In genomic region chr2:126771094-126771493, GRCh38 we compare ENCODE assay signal across 32 cellular contexts.
"Had no signal": no experiment of that assay in that cellular context is flagged by ENCODE, and none has a peak within 500 bp of the region (broad histone marks: within the 10 kb centered on the region; RNA-seq: fewer than 3 reads in every experiment).

No MANE protein-coding gene starts in this region.

- H3K4me1 ChIP-seq: stomach, suprapubic skin, tibial artery had no signal

- H3K4me3 ChIP-seq: coronary artery, dorsolateral prefrontal cortex, sigmoid colon, stomach, suprapubic skin, tibial artery had no signal

- DNase-seq: activated CD4-positive, alpha-beta memory T cell treated with anti-CD3 and anti-CD28 coated beads, Interleukin-2, amount 10 ng/mL, durations not matched to agents 7 days and 5 days; activated CD4-positive, alpha-beta T cell treated with anti-CD3 and anti-CD28 coated beads for 1 hour; activated CD4-positive, alpha-beta T cell treated with anti-CD3 and anti-CD28 coated beads, Interleukin-2, amount 10 ng/mL, durations not matched to agents 7 days and 5 days; activated naive CD4-positive, alpha-beta T cell; activated naive CD8-positive, alpha-beta T cell treated with anti-CD3 and anti-CD28 coated beads, Interleukin-2, amount 10 ng/mL, durations not matched to agents 7 days and 5 days; activated T-cell treated with anti-CD3 and anti-CD28 coated beads, Interleukin-2, amount 50 U/mL, for 72 hours; amniotic stem cell; brain microvascular endothelial cell; effector memory CD4-positive, alpha-beta T cell; foreskin fibroblast; hippocampal formation; kidney; left colon; small intestine; stimulated activated CD4-positive, alpha-beta T cell treated with anti-CD3 and anti-CD28 coated beads, Interleukin-1b, Interleukin-23, amount 100 ng/mL, for 48 hours; stimulated activated CD4-positive, alpha-beta T cell treated with anti-CD3 and anti-CD28 coated beads, Interleukin-4, amount 100 ng/mL, for 4 hours; stimulated activated CD8-positive, alpha-beta memory T cell treated with anti-CD3 and anti-CD28 coated beads, Interleukin-4, amount 100 ng/mL, for 48 hours; stimulated activated naive B cell treated with anti-CD40 and anti-IgM and Interleukin-4, amounts not matched to agents 10 μg/mL and 1 μg/mL and 100 μg/mL, for 72 hours; stomach; SW 1271; T1000; WERI-Rb-1 had no signal

- H3K27me3 ChIP-seq: sigmoid colon had no signal

- H3K27ac Mint-ChIP-seq: activated CD4-positive, alpha-beta memory T cell treated with anti-CD3 and anti-CD28 coated beads, Interleukin-2, amount 10 ng/mL, durations not matched to agents 7 days and 5 days; activated CD4-positive, alpha-beta T cell treated with anti-CD3 and anti-CD28 coated beads, Interleukin-2, amount 10 ng/mL, durations not matched to agents 7 days and 5 days; activated naive CD8-positive, alpha-beta T cell treated with anti-CD3 and anti-CD28 coated beads, Interleukin-2, amount 10 ng/mL, durations not matched to agents 7 days and 5 days; activated T-cell treated with anti-CD3 and anti-CD28 coated beads, Interleukin-2, amount 50 U/mL, for 72 hours; memory B cell; natural killer cell treated with Interleukin-12 subunit alpha and Interleukin-12 subunit beta and Interleukin-15 and Interleukin-18, amount 100 ng/mL, for 72 hours; progenitor cell of endocrine pancreas; stimulated activated naive B cell treated with anti-CD40 and anti-IgM and Interleukin-4, amounts not matched to agents 10 μg/mL and 1 μg/mL and 100 μg/mL, for 72 hours; T-helper 1 cell treated with Interleukin-12 subunit alpha and Interleukin-12 subunit beta and Interleukin-4 antibody, amounts not matched to agents 30 μg/mL and 1 μg/mL, for 36 hours had no signal

- H3K36me3 Mint-ChIP-seq: activated naive CD8-positive, alpha-beta T cell treated with anti-CD3 and anti-CD28 coated beads, Interleukin-2, amount 10 ng/mL, durations not matched to agents 7 days and 5 days; memory B cell; natural killer cell treated with Interleukin-12 subunit alpha and Interleukin-12 subunit beta and Interleukin-15 and Interleukin-18, amount 100 ng/mL, for 72 hours; stimulated activated naive B cell treated with anti-CD40 and anti-IgM and Interleukin-4, amounts not matched to agents 10 μg/mL and 1 μg/mL and 100 μg/mL, for 72 hours had no signal

- H3K9me3 ChIP-seq: neutrophil, sigmoid colon, stomach, suprapubic skin, tibial artery had no signal

- H3K36me3 ChIP-seq: brain microvascular endothelial cell, neutrophil, sigmoid colon, stomach, suprapubic skin, tibial artery, WERI-Rb-1 had no signal

- H3K4me3 Mint-ChIP-seq: activated CD4-positive, alpha-beta memory T cell treated with anti-CD3 and anti-CD28 coated beads, Interleukin-2, amount 10 ng/mL, durations not matched to agents 7 days and 5 days; activated CD4-positive, alpha-beta T cell treated with anti-CD3 and anti-CD28 coated beads, Interleukin-2, amount 10 ng/mL, durations not matched to agents 7 days and 5 days; activated naive CD8-positive, alpha-beta T cell treated with anti-CD3 and anti-CD28 coated beads, Interleukin-2, amount 10 ng/mL, durations not matched to agents 7 days and 5 days; activated T-cell treated with anti-CD3 and anti-CD28 coated beads, Interleukin-2, amount 50 U/mL, for 72 hours; memory B cell; natural killer cell treated with Interleukin-12 subunit alpha and Interleukin-12 subunit beta and Interleukin-15 and Interleukin-18, amount 100 ng/mL, for 72 hours; stimulated activated naive B cell treated with anti-CD40 and anti-IgM and Interleukin-4, amounts not matched to agents 10 μg/mL and 1 μg/mL and 100 μg/mL, for 72 hours; T-helper 1 cell treated with Interleukin-12 subunit alpha and Interleukin-12 subunit beta and Interleukin-4 antibody, amounts not matched to agents 30 μg/mL and 1 μg/mL, for 36 hours had no signal

- H3K27ac ChIP-seq: brain microvascular endothelial cell, coronary artery, dorsolateral prefrontal cortex, neutrophil, sigmoid colon, stomach, suprapubic skin, tibial artery, WERI-Rb-1 had no signal

- ATAC-seq: activated T-cell treated with anti-CD3 and anti-CD28 coated beads, Interleukin-2, amount 50 U/mL, for 72 hours; left colon; natural killer cell treated with Interleukin-12 subunit alpha and Interleukin-12 subunit beta and Interleukin-15 and Interleukin-18, amount 100 ng/mL, for 72 hours; stimulated activated naive B cell treated with anti-CD40 and anti-IgM and Interleukin-4, amounts not matched to agents 10 μg/mL and 1 μg/mL and 100 μg/mL, for 72 hours had no signal

- H3K9me3 Mint-ChIP-seq: activated CD4-positive, alpha-beta memory T cell treated with anti-CD3 and anti-CD28 coated beads, Interleukin-2, amount 10 ng/mL, durations not matched to agents 7 days and 5 days; activated CD4-positive, alpha-beta T cell treated with anti-CD3 and anti-CD28 coated beads, Interleukin-2, amount 10 ng/mL, durations not matched to agents 7 days and 5 days; activated T-cell treated with anti-CD3 and anti-CD28 coated beads, Interleukin-2, amount 50 U/mL, for 72 hours; memory B cell; natural killer cell treated with Interleukin-12 subunit alpha and Interleukin-12 subunit beta and Interleukin-15 and Interleukin-18, amount 100 ng/mL, for 72 hours; stimulated activated naive B cell treated with anti-CD40 and anti-IgM and Interleukin-4, amounts not matched to agents 10 μg/mL and 1 μg/mL and 100 μg/mL, for 72 hours; T-helper 1 cell treated with Interleukin-12 subunit alpha and Interleukin-12 subunit beta and Interleukin-4 antibody, amounts not matched to agents 30 μg/mL and 1 μg/mL, for 36 hours had no signal
